Comparison of ENCODE assay signal across 13 cellular contexts in genomic region chr4:145934434-145935047, GRCh38. TPM values are rescaled to one million over a fixed set of nuclear protein-coding genes. Genes with fewer than 3 reads are reported as not detected.
A peak's percentile ranks its signal among the peaks of the same experiment; 100 is the strongest.
DNase-seq lines count a peak whose midpoint lies in the region; ATAC-seq, FAIRE-seq and TF ChIP-seq lines count a peak whose summit lies in the region.
"Had no signal": no experiment of that assay in that cellular context is flagged by ENCODE, and none has a peak within 500 bp of the region (broad histone marks: within the 10 kb centered on the region; RNA-seq: fewer than 3 reads in every experiment).

No MANE protein-coding gene starts in this region.

- peak overlapping the region; percentile 85 to 96 (median 91); a peak in 20 of 22 replicates for H3K9ac ChIP-seq in BLaER1 treated with 17β-estradiol and CSF1 and Interleukin-3, amounts not matched to agents 10 nM and 100 nM

- DNase-seq in GM19239 (ENCODE audit: insufficient read length, low spot score), result no peak
- no peak for DNase-seq in activated T-helper 2 cell treated with anti-CD3 and anti-CD28 coated beads, Interferon-gamma antibody, Interleukin-2, Interleukin-4, amounts not matched to agents 10 μg/mL and 5 μg/mL and 100 μg/mL, durations not matched to agents 14 hours and 24 hours and 36 hours (ENCODE audit: low spot score)
- peak; percentile 12 for DNase-seq in naive B cell
- DNase-seq in globus pallidus (ENCODE audit: low spot score), result no peak
- no peak for DNase-seq in suprapubic skin (ENCODE audit: low spot score in 2 of 2)
- no peak for DNase-seq in NCI-H1694 treated with DMSO at 0.1 percent for 48 hours (lab: John Stamatoyannopoulos, UW)
- DNase-seq: activated CD4-positive, CD25-positive, alpha-beta regulatory T cell; effector CD4-positive, alpha-beta T cell; GDM1; stimulated activated naive CD4-positive, alpha-beta T cell treated with Interleukin-2 at 50 U/mL for 16 hours had no signal

- FAIRE-seq in GM19239 (lab: Jason Lieb, UNC), result peak; percentile 85

- H3K9me3 Mint-ChIP-seq in activated T-helper 2 cell treated with anti-CD3 and anti-CD28 coated beads, Interferon-gamma antibody, Interleukin-2, Interleukin-4, amounts not matched to agents 10 μg/mL and 5 μg/mL and 100 μg/mL, durations not matched to agents 14 hours and 24 hours and 36 hours, result no peaks in the 10 kb centered on the region
- peaks cover 0 to 2% (median 0%) of the 10 kb centered on the region in 7 donors for H3K9me3 Mint-ChIP-seq in naive B cell

- peak overlapping the region; percentile 75 to 92 (median 81); a peak in 14 of 20 replicates for H3K4me3 ChIP-seq in BLaER1 treated with 17β-estradiol and CSF1 and Interleukin-3, amounts not matched to agents 10 nM and 100 nM
- H3K4me3 ChIP-seq in suprapubic skin, result no peak overlapping the region

- peak overlapping the region; percentile 78 to 98 (median 89) for H3K4me2 ChIP-seq in BLaER1 treated with 17β-estradiol and CSF1 and Interleukin-3, amounts not matched to agents 10 nM and 100 nM

- no peaks in the 10 kb centered on the region for H3K27me3 ChIP-seq in BLaER1 treated with 17β-estradiol and CSF1 and Interleukin-3, amounts not matched to agents 10 nM and 100 nM
- no peaks in the 10 kb centered on the region for H3K27me3 ChIP-seq in suprapubic skin

- peaks cover 24 to 44% (median 36%) of the 10 kb centered on the region in 10 experiments for H3K4me1 ChIP-seq in BLaER1 treated with 17β-estradiol and CSF1 and Interleukin-3, amounts not matched to agents 10 nM and 100 nM
- peaks cover 9% of the 10 kb centered on the region for H3K4me1 ChIP-seq in suprapubic skin

- TF ChIP-seq POLR2A in suprapubic skin (IDR thresholded peaks at IDR 0.05), result no peak

- ATAC-seq in naive B cell (ENCODE audit: low read depth in 2 of 2) (no peak), GM19035 (IDR thresholded peaks at IDR 0.05; ENCODE audit: unreplicated experiment) (no peak)
- ATAC-seq: HCT116 had no signal

- H3K27me3 Mint-ChIP-seq in activated T-helper 2 cell treated with anti-CD3 and anti-CD28 coated beads, Interferon-gamma antibody, Interleukin-2, Interleukin-4, amounts not matched to agents 10 μg/mL and 5 μg/mL and 100 μg/mL, durations not matched to agents 14 hours and 24 hours and 36 hours (ENCODE audit: low read depth), result no peaks in the 10 kb centered on the region
- H3K27me3 Mint-ChIP-seq in naive B cell, result no peaks in the 10 kb centered on the region

- H3K4me1 Mint-ChIP-seq in activated T-helper 2 cell treated with anti-CD3 and anti-CD28 coated beads, Interferon-gamma antibody, Interleukin-2, Interleukin-4, amounts not matched to agents 10 μg/mL and 5 μg/mL and 100 μg/mL, durations not matched to agents 14 hours and 24 hours and 36 hours (ENCODE audit: low read depth), result peaks cover 53% of the 10 kb centered on the region
- H3K4me1 Mint-ChIP-seq in naive B cell, result peaks cover 46 to 63% (median 47%) of the 10 kb centered on the region in 3 donors

- 82% methylated on average over 3 of the region's 3 CpGs for WGBS in suprapubic skin

- no peak for TF ChIP-seq EP300 in suprapubic skin (IDR thresholded peaks at IDR 0.05)

- intact Hi-C loops in activated T-helper 2 cell treated with anti-CD3 and anti-CD28 coated beads, Interferon-gamma antibody, Interleukin-2, Interleukin-4, amounts not matched to agents 10 μg/mL and 5 μg/mL and 100 μg/mL, durations not matched to agents 14 hours and 24 hours and 36 hours (cut with micrococcal nuclease), result loop anchor here (5.0 to 10.0 kb wide), 3 partner anchors 37 to 840 kb away; partner anchors contain the start of genes ABCE1, ANAPC10 and SMAD1

- H3K9me3 ChIP-seq in BLaER1 treated with 17β-estradiol and CSF1 and Interleukin-3, amounts not matched to agents 10 nM and 100 nM (replicated peaks in 1 of 11), result no peaks in the 10 kb centered on the region
- no peaks in the 10 kb centered on the region for H3K9me3 ChIP-seq in suprapubic skin

- peak overlapping the region; percentile 56 for H3K27ac Mint-ChIP-seq in activated T-helper 2 cell treated with anti-CD3 and anti-CD28 coated beads, Interferon-gamma antibody, Interleukin-2, Interleukin-4, amounts not matched to agents 10 μg/mL and 5 μg/mL and 100 μg/mL, durations not matched to agents 14 hours and 24 hours and 36 hours
- peak overlapping the region in 5 of 6 donors; percentile 32 to 93 (median 75) for H3K27ac Mint-ChIP-seq in naive B cell

- peak overlapping the region; percentile 94 for H3K4me3 Mint-ChIP-seq in activated T-helper 2 cell treated with anti-CD3 and anti-CD28 coated beads, Interferon-gamma antibody, Interleukin-2, Interleukin-4, amounts not matched to agents 10 μg/mL and 5 μg/mL and 100 μg/mL, durations not matched to agents 14 hours and 24 hours and 36 hours (ENCODE audit: low read depth)
- peak overlapping the region; percentile 1 to 98 (median 82) for H3K4me3 Mint-ChIP-seq in naive B cell

- H3K36me3 ChIP-seq in BLaER1 treated with 17β-estradiol and CSF1 and Interleukin-3, amounts not matched to agents 10 nM and 100 nM, result peaks cover 0 to 8% (median 0%) of the 10 kb centered on the region in 11 experiments; a peak in 4 of 22 replicates
- H3K36me3 ChIP-seq in suprapubic skin, result no peaks in the 10 kb centered on the region

- no peak for TF ChIP-seq CTCF in suprapubic skin (IDR thresholded peaks at IDR 0.05)

- peak overlapping the region in 10 of 11 experiments; percentile 82 to 97 (median 93); a peak in 20 of 22 replicates for H3K27ac ChIP-seq in BLaER1 treated with 17β-estradiol and CSF1 and Interleukin-3, amounts not matched to agents 10 nM and 100 nM
- H3K27ac ChIP-seq in suprapubic skin, result no peak overlapping the region

- no peaks in the 10 kb centered on the region; a peak in 1 of 22 replicates for H4K20me1 ChIP-seq in BLaER1 treated with 17β-estradiol and CSF1 and Interleukin-3, amounts not matched to agents 10 nM and 100 nM

- peaks cover 26% of the 10 kb centered on the region for H3K36me3 Mint-ChIP-seq in activated T-helper 2 cell treated with anti-CD3 and anti-CD28 coated beads, Interferon-gamma antibody, Interleukin-2, Interleukin-4, amounts not matched to agents 10 μg/mL and 5 μg/mL and 100 μg/mL, durations not matched to agents 14 hours and 24 hours and 36 hours (ENCODE audit: low read depth)
- H3K36me3 Mint-ChIP-seq in naive B cell, result no peaks in the 10 kb centered on the region

RNA-seq across cellular contexts. Expression of gene ZNF827, which starts 4.1 kb away (rescaled TPM):
- 37.7 and 41.3 TPM in 2 replicates for total RNA-seq in activated T-helper 2 cell treated with anti-CD3 and anti-CD28 coated beads, Interferon-gamma antibody, Interleukin-2, Interleukin-4, amounts not matched to agents 10 μg/mL and 5 μg/mL and 100 μg/mL, durations not matched to agents 14 hours and 24 hours and 36 hours
- 1 to 10 TPM; 2.3 to 6.2 (median 4.2) TPM for polyA plus RNA-seq in naive B cell (ENCODE audit: low read depth in 6 of 6)
- 10 to 100 TPM in 2 of 4 donors, 1 to 10 TPM in 2; 3.0 to 11.0 (median 8.8) TPM for total RNA-seq in suprapubic skin
